Comparison of ENCODE assay signal across 26 cellular contexts in genomic region chr2:229226372-229226771, GRCh38. TPM values are rescaled to one million over a fixed set of nuclear protein-coding genes. Genes with fewer than 3 reads are reported as not detected.
DNase-seq lines count a peak whose midpoint lies in the region; ATAC-seq and TF ChIP-seq lines count a peak whose summit lies in the region.
"Had no signal": no experiment of that assay in that cellular context is flagged by ENCODE, and none has a peak within 500 bp of the region (broad histone marks: within the 10 kb centered on the region; RNA-seq: fewer than 3 reads in every experiment).

No MANE protein-coding gene starts in this region.

- ATAC-seq in Right ventricle myocardium superior (ENCODE audit: poor library complexity) (peak; percentile 85), right cardiac atrium (peak; percentile 75 to 88)
- ATAC-seq: HCT116 had no signal

- H3K27ac ChIP-seq in right cardiac atrium (ENCODE audit: low read length), result no peak overlapping the region
- H3K27ac ChIP-seq in tibial artery, result no peak overlapping the region
- H3K27ac ChIP-seq: PC-9 had no signal

- H3K27me3 Mint-ChIP-seq in glutamatergic neuron (ENCODE audit: unreplicated experiment), result peaks cover 2% of the 10 kb centered on the region
- no peaks in the 10 kb centered on the region for H3K27me3 Mint-ChIP-seq in activated naive CD4-positive, alpha-beta T cell treated with anti-CD3 and anti-CD28 coated beads, Interleukin-2, amount 10 ng/mL, durations not matched to agents 7 days and 5 days
- H3K27me3 Mint-ChIP-seq: CD8-positive, alpha-beta memory T cell had no signal

- H3K27me3 ChIP-seq in right cardiac atrium (ENCODE audit: control insufficient read depth, insufficient read depth) (no peaks in the 10 kb centered on the region), tibial artery (no peaks in the 10 kb centered on the region)
- H3K27me3 ChIP-seq: BE2C had no signal

- H3K36me3 ChIP-seq in tibial artery, result no peaks in the 10 kb centered on the region
- H3K36me3 ChIP-seq: BE2C had no signal

- no peaks in the 10 kb centered on the region for H3K4me1 ChIP-seq in right cardiac atrium (ENCODE audit: control insufficient read depth, insufficient read depth, low read length)
- H3K4me1 ChIP-seq in tibial artery, result no peaks in the 10 kb centered on the region
- H3K4me1 ChIP-seq: BE2C had no signal

- intact Hi-C loops in Right ventricle myocardium superior (cut with DNase I), result no loop called here
- intact Hi-C loops in cardiac septum (cut with DNase I), result no loop called here
- intact Hi-C loops in right cardiac atrium (cut with DNase I), result no loop called here
- intact Hi-C loops in tibial artery (cut with DNase I; ENCODE audit: low total_unique reads), result no loop called here

- no peak overlapping the region for H3K27ac Mint-ChIP-seq in glutamatergic neuron (ENCODE audit: unreplicated experiment)
- H3K27ac Mint-ChIP-seq in activated naive CD4-positive, alpha-beta T cell treated with anti-CD3 and anti-CD28 coated beads, Interleukin-2, amount 10 ng/mL, durations not matched to agents 7 days and 5 days, result no peak overlapping the region
- H3K27ac Mint-ChIP-seq: CD14-positive monocyte; CD8-positive, alpha-beta memory T cell had no signal

- CTCF ChIA-PET in activated naive CD4-positive, alpha-beta T cell treated with anti-CD3 and anti-CD28 coated beads, Interleukin-2, amount 10 ng/mL, durations not matched to agents 7 days and 5 days (lab: Charles Lee), result no interaction called here

- H3K9me3 ChIP-seq in right cardiac atrium (ENCODE audit: control insufficient read depth, low read length), result no peaks in the 10 kb centered on the region
- no peaks in the 10 kb centered on the region for H3K9me3 ChIP-seq in tibial artery
- H3K9me3 ChIP-seq: BE2C had no signal

- no peak overlapping the region for H3K4me3 ChIP-seq in right cardiac atrium (ENCODE audit: low read length)
- H3K4me3 ChIP-seq in tibial artery, result no peak overlapping the region
- no peak overlapping the region for H3K4me3 ChIP-seq in foreskin fibroblast (ENCODE audit: low read depth in 1 of 2, low read length in 2 of 2)
- H3K4me3 ChIP-seq: PC-9 had no signal

- TF ChIP-seq CTCF in tibial artery (IDR thresholded peaks at IDR 0.05) (no peak), glutamatergic neuron (IDR thresholded peaks at IDR 0.05; ENCODE audit: partially characterized antibody, unreplicated experiment) (no peak), foreskin fibroblast (IDR thresholded peaks at IDR 0.05; ENCODE audit: low read depth, low read length) (no peak)

- H3K9me3 Mint-ChIP-seq in glutamatergic neuron (ENCODE audit: unreplicated experiment), result peaks cover 2% of the 10 kb centered on the region
- peaks cover 3% of the 10 kb centered on the region for H3K9me3 Mint-ChIP-seq in activated naive CD4-positive, alpha-beta T cell treated with anti-CD3 and anti-CD28 coated beads, Interleukin-2, amount 10 ng/mL, durations not matched to agents 7 days and 5 days

- H3K36me3 Mint-ChIP-seq in glutamatergic neuron (ENCODE audit: unreplicated experiment), result no peaks in the 10 kb centered on the region
- H3K36me3 Mint-ChIP-seq in activated naive CD4-positive, alpha-beta T cell treated with anti-CD3 and anti-CD28 coated beads, Interleukin-2, amount 10 ng/mL, durations not matched to agents 7 days and 5 days, result no peaks in the 10 kb centered on the region
- H3K36me3 Mint-ChIP-seq: CD8-positive, alpha-beta memory T cell had no signal

- H3K4me1 Mint-ChIP-seq in glutamatergic neuron (ENCODE audit: low read depth, unreplicated experiment), result no peaks in the 10 kb centered on the region
- H3K4me1 Mint-ChIP-seq in activated naive CD4-positive, alpha-beta T cell treated with anti-CD3 and anti-CD28 coated beads, Interleukin-2, amount 10 ng/mL, durations not matched to agents 7 days and 5 days, result no peaks in the 10 kb centered on the region
- H3K4me1 Mint-ChIP-seq: CD14-positive monocyte; CD8-positive, alpha-beta memory T cell had no signal

- DNase-seq in Right ventricle myocardium superior (peak; percentile 61), cardiac septum (ENCODE audit: low spot score) (no peak), right cardiac atrium (peak; percentile 53 to 81 (median 54)), tibial artery (peak; percentile 43 to 68), NCI-H226 (no peak), glutamatergic neuron (no peak), foreskin fibroblast (no peak)
- no peak for DNase-seq in activated naive CD4-positive, alpha-beta T cell treated with anti-CD3 and anti-CD28 coated beads, Interleukin-2, amount 10 ng/mL, durations not matched to agents 7 days and 5 days
- DNase-seq: 8988T; ACHN; BE2C; CD8-positive, alpha-beta memory T cell; DMS79 treated with DMSO at 0.1 percent for 48 hours; GF-D8; KBM-7; NCI-H1105 treated with DMSO at 0.1 percent for 48 hours; NCI-H146; NCI-H1930; NCI-H2107; NCI-H446 treated with DMSO at 0.1 percent for 48 hours; NCI-H526; NK-92 treated with Interleukin-12 subunit alpha and Interleukin-12 subunit beta, amount 100 ng/mL, for 24 hours; PC-9; SHP77 had no signal

- no peak overlapping the region for H3K4me3 Mint-ChIP-seq in glutamatergic neuron (ENCODE audit: unreplicated experiment)
- no peak overlapping the region for H3K4me3 Mint-ChIP-seq in activated naive CD4-positive, alpha-beta T cell treated with anti-CD3 and anti-CD28 coated beads, Interleukin-2, amount 10 ng/mL, durations not matched to agents 7 days and 5 days
- H3K4me3 Mint-ChIP-seq: CD14-positive monocyte; CD8-positive, alpha-beta memory T cell had no signal

- 42% methylated on average over 2 of the region's 2 CpGs for WGBS in right cardiac atrium

RNA-seq across cellular contexts. Expression of gene PID1, which starts 44.7 kb away (rescaled TPM):
- total RNA-seq in Right ventricle myocardium superior, result 7.1 TPM
- 4.3 TPM for total RNA-seq in cardiac septum
- 10 to 100 TPM; 10.4 to 17.2 (median 12.0) TPM for total RNA-seq in right cardiac atrium
- 9.1 TPM for polyA plus RNA-seq in right cardiac atrium
- 5.3 TPM for total RNA-seq in glutamatergic neuron (ENCODE audit: unreplicated experiment)
- total RNA-seq: CD8-positive, alpha-beta memory T cell; PC-9 had no signal
- polyA plus RNA-seq: CD8-positive, alpha-beta memory T cell had no signal

Comparison
In these comparisons a context has a peak if more than half of its experiments do, and no peak if none do; other contexts are left out.
1. DNase-seq: peak in Right ventricle myocardium superior (single experiment), right cardiac atrium (3 of 3) and tibial artery (2 of 2); none in cardiac septum (single experiment), NCI-H226 (single experiment), glutamatergic neuron (single experiment), foreskin fibroblast (0 of 2) and activated naive CD4-positive, alpha-beta T cell treated with anti-CD3 and anti-CD28 coated beads, Interleukin-2, amount 10 ng/mL, durations not matched to agents 7 days and 5 days (single experiment).